In genomic region chr17:4130715-4131114, GRCh38 we compare ENCODE assay signal across 12 cellular contexts. TPM values are rescaled to one million over a fixed set of nuclear protein-coding genes. Genes with fewer than 3 reads are reported as not detected.
DNase-seq lines count a peak whose midpoint lies in the region; ATAC-seq and TF ChIP-seq lines count a peak whose summit lies in the region.
"Had no signal": no experiment of that assay in that cellular context is flagged by ENCODE, and none has a peak within 500 bp of the region (broad histone marks: within the 10 kb centered on the region; RNA-seq: fewer than 3 reads in every experiment).

No MANE protein-coding gene starts in this region.

- no peaks in the 10 kb centered on the region for H3K27me3 ChIP-seq in HL-60 (ENCODE audit: insufficient read depth, poor library complexity, severe bottlenecking)
- H3K27me3 ChIP-seq: cardiac muscle cell had no signal

- in situ Hi-C loops in GM13976 (cut with MboI; ENCODE audit: low sequenced_read_pairs, unreplicated experiment), result no loop called here

- intact Hi-C loops in dendritic cell treated with granulocyte-macrophage colony-stimulating factor and Interleukin-4, amounts not matched to agents 40 ng/mL and 50 ng/mL, for 4 days (cut with micrococcal nuclease), result loop anchor here (1.0 kb wide), 1 partner anchor 13 kb away; the partner anchor contains the start of genes CYB5D2 and ZZEF1

- peak overlapping the region; percentile 91 for H3K27ac Mint-ChIP-seq in dendritic cell treated with granulocyte-macrophage colony-stimulating factor and Interleukin-4, amounts not matched to agents 40 ng/mL and 50 ng/mL, for 4 days
- peak overlapping the region; percentile 37 for H3K27ac Mint-ChIP-seq in mesothelial cell of epicardium
- H3K27ac Mint-ChIP-seq: stimulated activated naive B cell treated with anti-CD40 and anti-IgM and Interleukin-4, amounts not matched to agents 10 μg/mL and 1 μg/mL and 100 μg/mL, for 72 hours had no signal

- ATAC-seq in HG03521 (IDR thresholded peaks at IDR 0.05; ENCODE audit: unreplicated experiment) (no peak), GM18502 (IDR thresholded peaks at IDR 0.05; ENCODE audit: poor library complexity, unreplicated experiment) (no peak), GM21717 (IDR thresholded peaks at IDR 0.05; ENCODE audit: unreplicated experiment) (no peak)
- ATAC-seq: stimulated activated naive B cell treated with anti-CD40 and anti-IgM and Interleukin-4, amounts not matched to agents 10 μg/mL and 1 μg/mL and 100 μg/mL, for 72 hours had no signal

- no peak for TF ChIP-seq CTCF in HL-60 (IDR thresholded peaks at IDR 0.05; ENCODE audit: insufficient read depth, low read length)
- no peak for TF ChIP-seq CTCF in mesothelial cell of epicardium (IDR thresholded peaks at IDR 0.05; ENCODE audit: unreplicated experiment)
- TF ChIP-seq CTCF in GM13976 (IDR thresholded peaks at IDR 0.05; ENCODE audit: borderline replicate concordance, control extremely low read depth, extremely low read depth, insufficient read depth, missing control alignments), result no peak

- no peaks in the 10 kb centered on the region for H3K27me3 Mint-ChIP-seq in dendritic cell treated with granulocyte-macrophage colony-stimulating factor and Interleukin-4, amounts not matched to agents 40 ng/mL and 50 ng/mL, for 4 days
- H3K27me3 Mint-ChIP-seq in mesothelial cell of epicardium (ENCODE audit: low read depth), result no peaks in the 10 kb centered on the region
- H3K27me3 Mint-ChIP-seq: IgD-negative memory B cell; stimulated activated naive B cell treated with anti-CD40 and anti-IgM and Interleukin-4, amounts not matched to agents 10 μg/mL and 1 μg/mL and 100 μg/mL, for 72 hours had no signal

- H3K27ac ChIP-seq in HL-60 (replicated peaks), result 0 out of 2 replicates have a peak overlapping the region, but pooled peaks have one; percentile 24
- H3K27ac ChIP-seq: cardiac muscle cell had no signal

- DNase-seq in A172 (ENCODE audit: low spot score) (peak; percentile 27), HL-60 (ENCODE audit: low read depth in 1 of 2, low spot score in 1 of 2) (peak; percentile 7 to 47), mesothelial cell of epicardium (ENCODE audit: low spot score in 2 of 2, unreplicated experiment in 2 of 2) (no peak), GM13976 (ENCODE audit: low spot score) (no peak)
- DNase-seq: activated CD4-positive, alpha-beta T cell treated with anti-CD3 and anti-CD28 coated beads, Interleukin-2, amount 50 U/mL, for 48 hours; stimulated activated naive B cell treated with anti-CD40 and anti-IgM and Interleukin-4, amounts not matched to agents 10 μg/mL and 1 μg/mL and 100 μg/mL, for 72 hours had no signal

- no peak overlapping the region for H3K4me3 ChIP-seq in HL-60 (replicated peaks; ENCODE audit: insufficient read depth, low read length)
- H3K4me3 ChIP-seq: cardiac muscle cell had no signal

- H3K9me3 Mint-ChIP-seq in dendritic cell treated with granulocyte-macrophage colony-stimulating factor and Interleukin-4, amounts not matched to agents 40 ng/mL and 50 ng/mL, for 4 days, result no peaks in the 10 kb centered on the region
- H3K9me3 Mint-ChIP-seq in mesothelial cell of epicardium, result peaks cover 4% of the 10 kb centered on the region
- H3K9me3 Mint-ChIP-seq: IgD-negative memory B cell; stimulated activated naive B cell treated with anti-CD40 and anti-IgM and Interleukin-4, amounts not matched to agents 10 μg/mL and 1 μg/mL and 100 μg/mL, for 72 hours had no signal

- peaks cover 71% of the 10 kb centered on the region for H3K4me1 Mint-ChIP-seq in dendritic cell treated with granulocyte-macrophage colony-stimulating factor and Interleukin-4, amounts not matched to agents 40 ng/mL and 50 ng/mL, for 4 days (ENCODE audit: low read depth)
- no peaks in the 10 kb centered on the region for H3K4me1 Mint-ChIP-seq in mesothelial cell of epicardium

- H3K4me3 Mint-ChIP-seq in dendritic cell treated with granulocyte-macrophage colony-stimulating factor and Interleukin-4, amounts not matched to agents 40 ng/mL and 50 ng/mL, for 4 days, result peak overlapping the region; percentile 55
- H3K4me3 Mint-ChIP-seq in mesothelial cell of epicardium, result no peak overlapping the region
- H3K4me3 Mint-ChIP-seq: stimulated activated naive B cell treated with anti-CD40 and anti-IgM and Interleukin-4, amounts not matched to agents 10 μg/mL and 1 μg/mL and 100 μg/mL, for 72 hours had no signal

- H3K36me3 Mint-ChIP-seq in dendritic cell treated with granulocyte-macrophage colony-stimulating factor and Interleukin-4, amounts not matched to agents 40 ng/mL and 50 ng/mL, for 4 days (ENCODE audit: low read depth), result peaks cover 37% of the 10 kb centered on the region
- H3K36me3 Mint-ChIP-seq in mesothelial cell of epicardium, result peaks cover 20% of the 10 kb centered on the region

RNA-seq across cellular contexts. Expression of gene ZZEF1, which starts 12.1 kb away (rescaled TPM):
- total RNA-seq in A172 (2014; rRNA removed; shearing (Covaris generic)), result 21.1 and 22.4 TPM in 2 replicates
- 42.2 to 45.9 TPM (median 44.1 TPM) in 3 replicates for total RNA-seq in mesothelial cell of epicardium

RNA-seq across cellular contexts. Expression of gene CYB5D2, which starts 12.3 kb away (rescaled TPM):
- total RNA-seq in A172 (2014; rRNA removed; shearing (Covaris generic)), result 23.4 and 32.7 TPM in 2 replicates
- total RNA-seq in mesothelial cell of epicardium, result 13.6 to 15.9 TPM (median 14.9 TPM) in 3 replicates

Comparison
In these comparisons a context has a peak if more than half of its experiments do, and no peak if none do; other contexts are left out.
1. DNase-seq: peak in A172 (single experiment) and HL-60 (2 of 2); none in mesothelial cell of epicardium (0 of 2) and GM13976 (single experiment).